Comparison of ENCODE assay signal across 8 cellular contexts in genomic region chr9:72271617-72272478, GRCh38.
DNase-seq lines count a peak whose midpoint lies in the region; ATAC-seq, FAIRE-seq and TF ChIP-seq lines count a peak whose summit lies in the region.

No MANE protein-coding gene starts in this region.

- no peak overlapping the region for H3K4me3 Mint-ChIP-seq in WTC11

- H3K4me3 ChIP-seq in endothelial cell of umbilical vein (replicated peaks in 1 of 3; ENCODE audit: insufficient read depth in 1 of 3, low read depth in 1 of 3, low read length in 3 of 3), result no peak overlapping the region

- POLR2A ChIA-PET in WTC11 (lab: Charles Lee), result no interaction called here
- POLR2A ChIA-PET in endothelial cell of umbilical vein (lab: Charles Lee), result no interaction called here

- H3K27ac ChIP-seq in endothelial cell of umbilical vein (ENCODE audit: insufficient read depth, low read depth, low read length), result no peak overlapping the region

- peaks cover 6% of the 10 kb centered on the region; the same call in 1 of the 2 replicates for H3K9me3 Mint-ChIP-seq in WTC11

- TF ChIP-seq CTCF in WTC11 (IDR thresholded peaks at IDR 0.05), result peak; percentile 80
- peak; percentile 74 to 79 for TF ChIP-seq CTCF in endothelial cell of umbilical vein (IDR thresholded peaks at IDR 0.05; ENCODE audit: extremely low read depth in 1 of 2, insufficient read depth in 1 of 2, low read depth in 1 of 2, low read length in 2 of 2)

- peaks cover 2 to 4% of the 10 kb centered on the region in 2 experiments for H3K27me3 ChIP-seq in endothelial cell of umbilical vein (ENCODE audit: control insufficient read depth in 2 of 2, insufficient read depth in 2 of 2, low read length in 2 of 2)

- no peak overlapping the region for H3K9ac ChIP-seq in endothelial cell of umbilical vein (replicated peaks; ENCODE audit: extremely low read depth, insufficient read depth, low read length)

- no peaks in the 10 kb centered on the region for H3K36me3 ChIP-seq in endothelial cell of umbilical vein (ENCODE audit: control insufficient read depth in 2 of 2, extremely low read depth in 1 of 2, insufficient read depth in 2 of 2, low read length in 2 of 2)

- FAIRE-seq in endothelial cell of umbilical vein (lab: Jason Lieb, UNC), result peak; percentile 81

- H2AFZ ChIP-seq in endothelial cell of umbilical vein (ENCODE audit: low read depth, low read length), result no peak overlapping the region

- H3K4me2 ChIP-seq in endothelial cell of umbilical vein (ENCODE audit: insufficient read depth, low read length), result no peak overlapping the region

- no peaks in the 10 kb centered on the region for H3K4me1 ChIP-seq in endothelial cell of umbilical vein (ENCODE audit: control insufficient read depth, extremely low read depth, insufficient read depth, low read length)

- no peaks in the 10 kb centered on the region for H3K79me2 ChIP-seq in endothelial cell of umbilical vein (ENCODE audit: control insufficient read depth, insufficient read depth, low read length)

- no peaks in the 10 kb centered on the region for H3K9me3 ChIP-seq in endothelial cell of umbilical vein (replicated peaks; ENCODE audit: control insufficient read depth, insufficient read depth, low read length)

- no peaks in the 10 kb centered on the region for H3K27me3 Mint-ChIP-seq in WTC11 (ENCODE audit: low read depth)

- peak; percentile 8 for DNase-seq in NK-92 treated with Interleukin-12 subunit alpha and Interleukin-12 subunit beta, amount 100 ng/mL, for 24 hours (lab: John Stamatoyannopoulos, UW)
- no peak for DNase-seq in NK-92 (lab: John Stamatoyannopoulos, UW; ENCODE audit: unreplicated experiment)
- peak; percentile 39 for DNase-seq in NCI-H1092 treated with DMSO at 0.1 percent for 48 hours (lab: John Stamatoyannopoulos, UW)
- peak; percentile 43 for DNase-seq in WTC11 (ENCODE audit: low spot score)
- DNase-seq in endothelial cell of umbilical vein (ENCODE audit: low read depth, low spot score), result peak; percentile 48
- DNase-seq in mucosa of gallbladder (ENCODE audit: low spot score), result peak; percentile 63
- DNase-seq in ureter (ENCODE audit: low spot score), result peak; percentile 62

- no peaks in the 10 kb centered on the region for H4K20me1 ChIP-seq in endothelial cell of umbilical vein (replicated peaks; ENCODE audit: control insufficient read depth, extremely low read depth, insufficient read depth, low read length)

- ATAC-seq in GM21529 (IDR thresholded peaks at IDR 0.05; ENCODE audit: unreplicated experiment) (peak; percentile 68), WTC11 (peak; percentile 57; the same call in 1 of the 2 replicates)

- no TSS peak for BruUV-seq in endothelial cell of umbilical vein (replicated peaks; lab: Mats Ljungman, UMichigan)

- dilution Hi-C loops in endothelial cell of umbilical vein (cut with MboI; ENCODE audit: extremely low pct_ligation_motif_present, low sequenced_read_pairs), result no loop called here

- H3K9me1 ChIP-seq in endothelial cell of umbilical vein (replicated peaks; ENCODE audit: control insufficient read depth, extremely low read depth, insufficient read depth, low read length), result no peaks in the 10 kb centered on the region

- intact Hi-C loops in endothelial cell of umbilical vein (cut with micrococcal nuclease), result loop anchor here (1.0 kb wide), 3 partner anchors 69 to 465 kb away; no protein-coding TSS in a partner anchor

- no peak overlapping the region for H3K27ac Mint-ChIP-seq in WTC11

- no peaks in the 10 kb centered on the region for H3K36me3 Mint-ChIP-seq in WTC11

- CTCF ChIA-PET in WTC11 (lab: Charles Lee) (interaction anchor here (0.5 to 2.7 kb wide), 27 partner anchors 9 to 751 kb away, joined by 3 to 57 read pairs (median 3); no protein-coding TSS in a partner anchor), endothelial cell of umbilical vein (lab: Charles Lee) (interaction anchor here (0.6 to 5.3 kb wide), 45 partner anchors 8 to 684 kb away, joined by 3 to 237 read pairs (median 4); no protein-coding TSS in a partner anchor)

- no peak for TF ChIP-seq POLR2A in endothelial cell of umbilical vein (IDR thresholded peaks at IDR 0.05; ENCODE audit: low read depth, low read length)

- no peaks in the 10 kb centered on the region for H3K4me1 Mint-ChIP-seq in WTC11

TF ChIP-seq in WTC11, 78 proteins besides CTCF, POLR2A, EP300 and RAD21:
- no peak for TF ChIP-seq ZNF232 (CRISPR knock-in tag; IDR thresholded peaks at IDR 0.05)
- TF ChIP-seq TEAD4 (CRISPR knock-in tag; IDR thresholded peaks at IDR 0.05), result no peak
- no peak for TF ChIP-seq MXD4 (CRISPR knock-in tag; IDR thresholded peaks at IDR 0.05; ENCODE audit: borderline replicate concordance)
- TF ChIP-seq OVOL2 (CRISPR knock-in tag; IDR thresholded peaks at IDR 0.05; ENCODE audit: borderline replicate concordance), result no peak
- TF ChIP-seq ZBTB21 (CRISPR knock-in tag; IDR thresholded peaks at IDR 0.05; ENCODE audit: borderline replicate concordance), result no peak
- no peak for TF ChIP-seq FOXP1 (CRISPR knock-in tag; IDR thresholded peaks at IDR 0.05; ENCODE audit: borderline replicate concordance)
- no peak for TF ChIP-seq ZNF425 (CRISPR knock-in tag; conservative IDR thresholded peaks at IDR 0.05)

TF ChIP-seq in endothelial cell of umbilical vein, 7 proteins besides CTCF, POLR2A, EP300 and RAD21:
- TF ChIP-seq GATA2 (IDR thresholded peaks at IDR 0.05; ENCODE audit: insufficient read depth, insufficient read length, low read depth, low read length) (no peak), FOS (IDR thresholded peaks at IDR 0.05; ENCODE audit: borderline replicate concordance, insufficient read depth, low read length) (no peak), MAX (IDR thresholded peaks at IDR 0.05; ENCODE audit: insufficient read depth, insufficient read length) (no peak), EZH2 (IDR thresholded peaks at IDR 0.05; ENCODE audit: borderline replicate concordance, low read depth, low read length, severe bottlenecking) (no peak), MYC (IDR thresholded peaks at IDR 0.05; ENCODE audit: low read depth, low read length) (no peak), POLR2AphosphoS5 (IDR thresholded peaks at IDR 0.05; ENCODE audit: insufficient read depth, low read depth, low read length) (no peak), JUN (IDR thresholded peaks at IDR 0.05; ENCODE audit: borderline replicate concordance, insufficient read depth, insufficient read length, low read depth) (no peak)
